ENCODE assay signal across 9 cellular contexts in genomic region chr2:96315400-96316071, GRCh38. TPM values are rescaled to one million over a fixed set of nuclear protein-coding genes. Genes with fewer than 3 reads are reported as not detected.
A peak's percentile ranks its signal among the peaks of the same experiment; 100 is the strongest.
DNase-seq lines count a peak whose midpoint lies in the region; ATAC-seq, FAIRE-seq and TF ChIP-seq lines count a peak whose summit lies in the region.
"Had no signal": no experiment of that assay in that cellular context is flagged by ENCODE, and none has a peak within 500 bp of the region (broad histone marks: within the 10 kb centered on the region; RNA-seq: fewer than 3 reads in every experiment).

No MANE protein-coding gene starts in this region.

- H4K91ac ChIP-seq in H1 (replicated peaks; ENCODE audit: insufficient read length, low read length), result no peak overlapping the region

- H3K18ac ChIP-seq in H1 (ENCODE audit: extremely low read depth, low read length), result no peak overlapping the region

- H3K27me3 ChIP-seq in H1 (replicated peaks in 1 of 4; ENCODE audit: control insufficient read depth in 3 of 4, extremely low read depth in 1 of 4, insufficient read depth in 3 of 4, low read length in 3 of 4), result peaks cover 0 to 11% (median 8%) of the 10 kb centered on the region in 4 experiments; a peak in 6 of 7 replicates
- H3K27me3 ChIP-seq: vagina had no signal

- POLR2A ChIA-PET in H1 (lab: Charles Lee; ENCODE audit: partially characterized antibody), result no interaction called here

- TF ChIP-seq POLR2A in H1 (IDR thresholded peaks at IDR 0.05; ENCODE audit: control extremely low read depth in 1 of 2, low read depth in 2 of 2, low read length in 2 of 2), result no peak

- no peaks in the 10 kb centered on the region for H3K9me3 ChIP-seq in H1 (ENCODE audit: insufficient read depth in 2 of 2, low read depth in 1 of 2, low read length in 1 of 2)
- H3K9me3 ChIP-seq: vagina had no signal

- no peak for ATAC-seq in GM19467 (IDR thresholded peaks at IDR 0.05; ENCODE audit: unreplicated experiment)

- H2BK15ac ChIP-seq in H1 (ENCODE audit: low read length), result no peak overlapping the region

- FAIRE-seq in H1 (lab: Jason Lieb, UNC), result no peak

- TF ChIP-seq CTCF in H1 (IDR thresholded peaks at IDR 0.05; ENCODE audit: control extremely low read depth in 1 of 3, insufficient read depth in 1 of 3, low read depth in 1 of 3, low read length in 3 of 3), result no peak

- 93% methylated on average over 7 of the region's 7 CpGs; no CpG with 5 or more reads in 1 of the 2 experiments for WGBS in H1 (ENCODE audit: extremely low coverage in 1 of 2, insufficient coverage in 1 of 2, insufficient read length in 1 of 2, insufficient replicate concordance in 2 of 2, low coverage in 1 of 2, low lambda C conversion rate in 2 of 2, missing lambda C conversion rate in 1 of 2), 2 experiments

- no peak overlapping the region for H3K4me3 ChIP-seq in H1 (ENCODE audit: extremely low read depth in 1 of 4, insufficient read depth in 2 of 4, low read depth in 3 of 4, low read length in 4 of 4)
- H3K4me3 ChIP-seq: vagina had no signal

- H3K23ac ChIP-seq in H1 (ENCODE audit: insufficient read length), result no peak overlapping the region

- peak overlapping the region; percentile 52 for H3K4me3 Mint-ChIP-seq in stimulated activated naive CD8-positive, alpha-beta T cell treated with anti-CD3 and anti-CD28 coated beads, Interleukin-15, Interleukin-2, amounts not matched to agents 100 ng/mL and 50 ng/mL, for 24 hours

- peak; percentile 30 for DNase-seq in activated naive CD4-positive, alpha-beta T cell treated with Interleukin-2 at 50 U/mL for 16 hours
- no peak for DNase-seq in activated naive CD4-positive, alpha-beta T cell (lab: John Stamatoyannopoulos, UW)
- DNase-seq in RPMI7951 (ENCODE audit: low read depth), result peak; percentile 95
- DNase-seq in H1 (ENCODE audit: low read depth in 1 of 2, low spot score in 2 of 2), result no peak
- no peak for DNase-seq in superior temporal gyrus (ENCODE audit: extremely low spot score)
- no peak for DNase-seq in kidney glomerular epithelial cell (lab: John Stamatoyannopoulos, UW)

- no peak overlapping the region for H2BK5ac ChIP-seq in H1 (ENCODE audit: low read depth, low read length)

- H3K79me2 ChIP-seq in H1 (ENCODE audit: control insufficient read depth in 1 of 2, insufficient read depth in 2 of 2, low read length in 2 of 2), result no peaks in the 10 kb centered on the region

- no peak overlapping the region for H2BK120ac ChIP-seq in H1 (replicated peaks; ENCODE audit: low read depth, low read length)

- no peak for TF ChIP-seq EP300 in H1 (IDR thresholded peaks at IDR 0.05; ENCODE audit: borderline replicate concordance in 1 of 2, low read depth in 2 of 2, low read length in 2 of 2)

- H2BK20ac ChIP-seq in H1 (ENCODE audit: low read length), result no peak overlapping the region

- H3K9ac ChIP-seq in H1 (replicated peaks in 1 of 4; ENCODE audit: extremely low read depth in 1 of 4, low read depth in 3 of 4, low read length in 3 of 4), result no peak overlapping the region

- H3K14ac ChIP-seq in H1 (ENCODE audit: insufficient read length), result no peak overlapping the region

- no peak overlapping the region for H4K8ac ChIP-seq in H1 (ENCODE audit: extremely low read depth, insufficient read depth, low read length)

- H3K4ac ChIP-seq in H1 (replicated peaks; ENCODE audit: insufficient read length, low read depth, low read length), result no peak overlapping the region

- H3K4me1 ChIP-seq in H1 (replicated peaks in 1 of 4; ENCODE audit: control insufficient read depth in 3 of 4, insufficient read depth in 4 of 4, low read length in 3 of 4), result no peaks in the 10 kb centered on the region

- H2AK5ac ChIP-seq in H1 (ENCODE audit: low read depth, low read length), result no peak overlapping the region

- no peak overlapping the region for H3K27ac ChIP-seq in H1 (ENCODE audit: low read depth, low read length)
- H3K27ac ChIP-seq: vagina had no signal

- H3K36me3 Mint-ChIP-seq in stimulated activated naive CD8-positive, alpha-beta T cell treated with anti-CD3 and anti-CD28 coated beads, Interleukin-15, Interleukin-2, amounts not matched to agents 100 ng/mL and 50 ng/mL, for 24 hours (ENCODE audit: low read depth), result no peaks in the 10 kb centered on the region

- no peak overlapping the region for H2AFZ ChIP-seq in H1 (ENCODE audit: low read length)

- CTCF ChIA-PET in H1 (lab: Charles Lee; ENCODE audit: partially characterized antibody), result interaction anchor here (0.7 kb wide), 1 partner anchor 9 kb away, joined by 3 read pairs; the partner anchor contains the start of gene ITPRIPL1

- no peak for TF ChIP-seq RAD21 in H1 (IDR thresholded peaks at IDR 0.05 in 1 of 2, conservative IDR thresholded peaks at IDR 0.05 in 1 of 2; ENCODE audit: low read depth in 2 of 2, low read length in 2 of 2)

- 0 out of 2 replicates have a peak overlapping the region, but pooled peaks have one; percentile 60 for H2BK12ac ChIP-seq in H1 (ENCODE audit: low read depth, low read length)

- no peaks in the 10 kb centered on the region for H4K20me1 ChIP-seq in H1 (replicated peaks in 1 of 2; ENCODE audit: control insufficient read depth in 1 of 2, insufficient read depth in 2 of 2, low read length in 2 of 2)

- peaks cover 55% of the 10 kb centered on the region for H3K4me1 Mint-ChIP-seq in stimulated activated naive CD8-positive, alpha-beta T cell treated with anti-CD3 and anti-CD28 coated beads, Interleukin-15, Interleukin-2, amounts not matched to agents 100 ng/mL and 50 ng/mL, for 24 hours (ENCODE audit: low read depth)

- H3K23me2 ChIP-seq in H1 (ENCODE audit: low read depth, low read length), result no peaks in the 10 kb centered on the region

- H3K4me2 ChIP-seq in H1 (ENCODE audit: insufficient read depth in 1 of 2, low read depth in 2 of 2, low read length in 2 of 2), result no peak overlapping the region

- H3K27me3 Mint-ChIP-seq in stimulated activated naive CD8-positive, alpha-beta T cell treated with anti-CD3 and anti-CD28 coated beads, Interleukin-15, Interleukin-2, amounts not matched to agents 100 ng/mL and 50 ng/mL, for 24 hours, result no peaks in the 10 kb centered on the region

- H3K27ac Mint-ChIP-seq in stimulated activated naive CD8-positive, alpha-beta T cell treated with anti-CD3 and anti-CD28 coated beads, Interleukin-15, Interleukin-2, amounts not matched to agents 100 ng/mL and 50 ng/mL, for 24 hours, result peak overlapping the region; percentile 84

- H3K36me3 ChIP-seq in H1 (ENCODE audit: control insufficient read depth in 2 of 4, insufficient read depth in 4 of 4, low read length in 3 of 4), result no peaks in the 10 kb centered on the region
- H3K36me3 ChIP-seq: vagina had no signal

- no peak overlapping the region for H3K56ac ChIP-seq in H1 (replicated peaks; ENCODE audit: insufficient read length, low read depth, low read length)

- H3K79me1 ChIP-seq in H1 (ENCODE audit: low read depth, low read length), result no peaks in the 10 kb centered on the region

- H4K5ac ChIP-seq in H1 (ENCODE audit: insufficient read length, low read depth, low read length), result no peak overlapping the region

- no peaks in the 10 kb centered on the region for H3K9me3 Mint-ChIP-seq in stimulated activated naive CD8-positive, alpha-beta T cell treated with anti-CD3 and anti-CD28 coated beads, Interleukin-15, Interleukin-2, amounts not matched to agents 100 ng/mL and 50 ng/mL, for 24 hours

RNA-seq across cellular contexts. Expression of gene ITPRIPL1, which starts 9.6 kb away (rescaled TPM):
- total RNA-seq in RPMI7951 (2014; rRNA removed; shearing (Covaris generic)), result 14.5 and 15.9 TPM in 2 replicates
- total RNA-seq in H1 (2021; fragmentation: NEBNext Ultra II Directional; extraction: Animal tissue kit (Norgen Biotek cat#: 25700)), result 16.1 and 17.1 TPM in 2 replicates
- polyA plus RNA-seq in H1 (2011; rRNA removed), result 10.6 and 11.7 TPM in 2 replicates
- polyA plus RNA-seq in H1 (2011; cell fraction: cytosol; rRNA removed), result 9.4 TPM
- polyA plus RNA-seq in H1 (2011; cell fraction: nucleus; rRNA removed), result 9.1 TPM
- 9.1 to 12.1 TPM (median 10.8 TPM) in 4 replicates for polyA plus RNA-seq in H1 (2012, experiment 1 of 2)
- polyA plus RNA-seq in H1 (2012, experiment 2 of 2), result 8.0 TPM
- 12.0 TPM for polyA plus RNA-seq in H1 (2013, experiment 1 of 2)
- 12.6 TPM for polyA plus RNA-seq in H1 (2013, experiment 2 of 2)
- 13.1 and 15.6 TPM in 2 replicates for polyA minus RNA-seq in H1 (2011; rRNA and poly(A)+ RNA removed)
- polyA minus RNA-seq in H1 (2011; cell fraction: cytosol; rRNA and poly(A)+ RNA removed), result 7.6 TPM
- polyA minus RNA-seq in H1 (2011; cell fraction: nucleus; rRNA and poly(A)+ RNA removed), result 7.1 TPM

RNA-seq across cellular contexts. Expression of gene SNRNP200, which starts 10.2 kb away (rescaled TPM):
- total RNA-seq in RPMI7951 (2014; rRNA removed; shearing (Covaris generic)), result 46.1 and 49.3 TPM in 2 replicates
- 190 and 199 TPM in 2 replicates for total RNA-seq in H1 (2021; fragmentation: NEBNext Ultra II Directional; extraction: Animal tissue kit (Norgen Biotek cat#: 25700))
- 289 and 302 TPM in 2 replicates for polyA plus RNA-seq in H1 (2011; rRNA removed)
- 285 TPM for polyA plus RNA-seq in H1 (2011; cell fraction: cytosol; rRNA removed)
- 577 TPM for polyA plus RNA-seq in H1 (2011; cell fraction: nucleus; rRNA removed)
- polyA plus RNA-seq in H1 (2012, experiment 1 of 2), result 182 to 258 TPM (median 247 TPM) in 4 replicates
- 34.1 TPM for polyA plus RNA-seq in H1 (2012, experiment 2 of 2)
- polyA plus RNA-seq in H1 (2013, experiment 1 of 2), result 88.0 TPM
- 74.0 TPM for polyA plus RNA-seq in H1 (2013, experiment 2 of 2)
- polyA minus RNA-seq in H1 (2011; rRNA and poly(A)+ RNA removed), result 522 and 583 TPM in 2 replicates
- 178 TPM for polyA minus RNA-seq in H1 (2011; cell fraction: cytosol; rRNA and poly(A)+ RNA removed)
- polyA minus RNA-seq in H1 (2011; cell fraction: nucleus; rRNA and poly(A)+ RNA removed), result 183 TPM

RNA-seq across cellular contexts. Expression of gene NCAPH, which starts 20.0 kb away (rescaled TPM):
- total RNA-seq in RPMI7951 (2014; rRNA removed; shearing (Covaris generic)), result 58.5 and 69.2 TPM in 2 replicates
- 55.7 and 63.1 TPM in 2 replicates for total RNA-seq in H1 (2021; fragmentation: NEBNext Ultra II Directional; extraction: Animal tissue kit (Norgen Biotek cat#: 25700))
- polyA plus RNA-seq in H1 (2011; rRNA removed), result 43.8 and 46.6 TPM in 2 replicates
- polyA plus RNA-seq in H1 (2011; cell fraction: cytosol; rRNA removed), result 46.7 TPM
- polyA plus RNA-seq in H1 (2011; cell fraction: nucleus; rRNA removed), result 41.8 TPM
- polyA plus RNA-seq in H1 (2012, experiment 1 of 2), result 46.3 to 53.8 TPM (median 50.9 TPM) in 4 replicates
- 17.3 TPM for polyA plus RNA-seq in H1 (2012, experiment 2 of 2)
- polyA plus RNA-seq in H1 (2013, experiment 1 of 2), result 38.4 TPM
- 37.9 TPM for polyA plus RNA-seq in H1 (2013, experiment 2 of 2)
- polyA minus RNA-seq in H1 (2011; rRNA and poly(A)+ RNA removed), result 45.3 and 46.0 TPM in 2 replicates
- polyA minus RNA-seq in H1 (2011; cell fraction: cytosol; rRNA and poly(A)+ RNA removed), result 31.8 TPM
- 27.8 TPM for polyA minus RNA-seq in H1 (2011; cell fraction: nucleus; rRNA and poly(A)+ RNA removed)

RNA-seq across cellular contexts. Expression of gene CIAO1, which starts 49.5 kb away (rescaled TPM):
- 116 and 147 TPM in 2 replicates for total RNA-seq in RPMI7951 (2014; rRNA removed; shearing (Covaris generic))
- 63.7 and 69.9 TPM in 2 replicates for total RNA-seq in H1 (2021; fragmentation: NEBNext Ultra II Directional; extraction: Animal tissue kit (Norgen Biotek cat#: 25700))
- polyA plus RNA-seq in H1 (2011; rRNA removed), result 99.2 and 113 TPM in 2 replicates
- 110 TPM for polyA plus RNA-seq in H1 (2011; cell fraction: cytosol; rRNA removed)
- 89.6 TPM for polyA plus RNA-seq in H1 (2011; cell fraction: nucleus; rRNA removed)
- 56.8 to 65.7 TPM (median 60.0 TPM) in 4 replicates for polyA plus RNA-seq in H1 (2012, experiment 1 of 2)
- polyA plus RNA-seq in H1 (2012, experiment 2 of 2), result 58.6 TPM
- 40.7 TPM for polyA plus RNA-seq in H1 (2013, experiment 1 of 2)
- polyA plus RNA-seq in H1 (2013, experiment 2 of 2), result 38.5 TPM
- 124 and 131 TPM in 2 replicates for polyA minus RNA-seq in H1 (2011; rRNA and poly(A)+ RNA removed)
- polyA minus RNA-seq in H1 (2011; cell fraction: cytosol; rRNA and poly(A)+ RNA removed), result 51.7 TPM
- 51.3 TPM for polyA minus RNA-seq in H1 (2011; cell fraction: nucleus; rRNA and poly(A)+ RNA removed)

RNA-seq across cellular contexts. Expression of gene TMEM127, which starts 49.7 kb away (rescaled TPM):
- 21.3 and 23.5 TPM in 2 replicates for total RNA-seq in RPMI7951 (2014; rRNA removed; shearing (Covaris generic))
- 25.0 and 25.4 TPM in 2 replicates for total RNA-seq in H1 (2021; fragmentation: NEBNext Ultra II Directional; extraction: Animal tissue kit (Norgen Biotek cat#: 25700))
- 41.0 and 45.1 TPM in 2 replicates for polyA plus RNA-seq in H1 (2011; rRNA removed)
- polyA plus RNA-seq in H1 (2011; cell fraction: cytosol; rRNA removed), result 18.7 TPM
- polyA plus RNA-seq in H1 (2011; cell fraction: nucleus; rRNA removed), result 27.6 TPM
- polyA plus RNA-seq in H1 (2012, experiment 1 of 2), result 16.6 to 20.6 TPM (median 18.4 TPM) in 4 replicates
- 14.4 TPM for polyA plus RNA-seq in H1 (2012, experiment 2 of 2)
- 26.3 TPM for polyA plus RNA-seq in H1 (2013, experiment 1 of 2)
- polyA plus RNA-seq in H1 (2013, experiment 2 of 2), result 30.3 TPM
- 35.4 and 37.9 TPM in 2 replicates for polyA minus RNA-seq in H1 (2011; rRNA and poly(A)+ RNA removed)
- polyA minus RNA-seq in H1 (2011; cell fraction: cytosol; rRNA and poly(A)+ RNA removed), result 15.1 TPM
- polyA minus RNA-seq in H1 (2011; cell fraction: nucleus; rRNA and poly(A)+ RNA removed), result 12.3 TPM

Comparison
In these comparisons a context has a peak if more than half of its experiments do, and no peak if none do; other contexts are left out.
1. DNase-seq: peak in activated naive CD4-positive, alpha-beta T cell treated with Interleukin-2 at 50 U/mL for 16 hours (single experiment) and RPMI7951 (single experiment); none in activated naive CD4-positive, alpha-beta T cell (0 of 4), H1 (0 of 2), superior temporal gyrus (single experiment) and kidney glomerular epithelial cell (single experiment).